In genomic region chr18:4358618-4359017, GRCh38 we compare ENCODE assay signal across 22 cellular contexts.
DNase-seq lines count a peak whose midpoint lies in the region; ATAC-seq and TF ChIP-seq lines count a peak whose summit lies in the region.
"Had no signal": no experiment of that assay in that cellular context is flagged by ENCODE, and none has a peak within 500 bp of the region (broad histone marks: within the 10 kb centered on the region; RNA-seq: fewer than 3 reads in every experiment).

No MANE protein-coding gene starts in this region.

- no peaks in the 10 kb centered on the region for H3K36me3 Mint-ChIP-seq in endodermal cell (ENCODE audit: low read depth)
- H3K36me3 Mint-ChIP-seq: CD4-positive, alpha-beta memory T cell had no signal

- POLR2A ChIA-PET in A673 (lab: Charles Lee; ENCODE audit: low non-redundant PET), result no interaction called here

- peaks cover 28% of the 10 kb centered on the region for H3K4me1 Mint-ChIP-seq in endodermal cell
- H3K4me1 Mint-ChIP-seq: CD4-positive, alpha-beta memory T cell had no signal

- no peaks in the 10 kb centered on the region for H3K27me3 ChIP-seq in endodermal cell (ENCODE audit: control insufficient read depth, insufficient read depth, low read length, poor library complexity, severe bottlenecking)
- no peaks in the 10 kb centered on the region for H3K27me3 ChIP-seq in tibial artery
- H3K27me3 ChIP-seq in A673 (replicated peaks; ENCODE audit: insufficient read depth, low read depth, low read length, poor library complexity), result no peaks in the 10 kb centered on the region
- H3K27me3 ChIP-seq: SJCRH30 had no signal

- H3K4me1 ChIP-seq in endodermal cell (ENCODE audit: control insufficient read depth, insufficient read depth, low read length) (peaks cover 8% of the 10 kb centered on the region), tibial artery (no peaks in the 10 kb centered on the region), A673 (ENCODE audit: insufficient read depth, low read length, poor library complexity, severe bottlenecking) (peaks cover 7% of the 10 kb centered on the region)
- H3K4me1 ChIP-seq: SJCRH30 had no signal

- ATAC-seq in GM19467 (IDR thresholded peaks at IDR 0.05; ENCODE audit: unreplicated experiment), result no peak
- no peak for ATAC-seq in HG03280 (IDR thresholded peaks at IDR 0.05; ENCODE audit: unreplicated experiment)
- ATAC-seq: Right ventricle myocardium inferior, SK-N-SH treated with all-trans-retinoic acid at 6 μM for 48 hours had no signal

- no peak overlapping the region for H3K4me3 Mint-ChIP-seq in endodermal cell
- H3K4me3 Mint-ChIP-seq: CD4-positive, alpha-beta memory T cell had no signal

- CTCF ChIA-PET in A673 (lab: Charles Lee), result no interaction called here

- H3K27ac Mint-ChIP-seq in endodermal cell, result no peak overlapping the region
- H3K27ac Mint-ChIP-seq: CD4-positive, alpha-beta memory T cell had no signal

- peaks cover 7% of the 10 kb centered on the region for H3K9me3 Mint-ChIP-seq in endodermal cell

- H3K9me3 ChIP-seq in endodermal cell (ENCODE audit: control insufficient read depth, low read length), result no peaks in the 10 kb centered on the region
- no peaks in the 10 kb centered on the region for H3K9me3 ChIP-seq in tibial artery
- H3K9me3 ChIP-seq in A673 (ENCODE audit: low read depth, low read length, poor library complexity, severe bottlenecking), result no peaks in the 10 kb centered on the region
- H3K9me3 ChIP-seq: SJCRH30 had no signal

- no peaks in the 10 kb centered on the region for H3K27me3 Mint-ChIP-seq in endodermal cell (ENCODE audit: insufficient read depth)

- H3K4me3 ChIP-seq in endodermal cell (ENCODE audit: low read length) (no peak overlapping the region), tibial artery (no peak overlapping the region), A673 (ENCODE audit: low read depth, low read length, poor library complexity, severe bottlenecking) (no peak overlapping the region)
- H3K4me3 ChIP-seq: PC-9, SJCRH30 had no signal

- H3K9ac ChIP-seq in endodermal cell (ENCODE audit: extremely low read depth, low read length, poor library complexity, severe bottlenecking), result no peak overlapping the region

- TF ChIP-seq CTCF in VCaP (conservative IDR thresholded peaks at IDR 0.05), result no peak
- no peak for TF ChIP-seq CTCF in endodermal cell (conservative IDR thresholded peaks at IDR 0.05)
- no peak for TF ChIP-seq CTCF in tibial artery (IDR thresholded peaks at IDR 0.05)
- no peak for TF ChIP-seq CTCF in A673 (conservative IDR thresholded peaks at IDR 0.05; ENCODE audit: low read depth, low read length)

- in situ Hi-C loops in G401 (cut with HindIII; ENCODE audit: low sequenced_read_pairs), result no loop called here

- BruUV-seq in A673 (replicated peaks; lab: Mats Ljungman, UMichigan), result no TSS peak

- WGBS in endodermal cell (ENCODE audit: insufficient coverage in 1 of 2, insufficient read length in 1 of 2), 2 experiments, result 38 to 66% methylated on average over 2 to 4 of the region's 4 CpGs

- H3K27ac ChIP-seq in VCaP (peak overlapping the region; percentile 43; the same call in 1 of the 2 replicates), endodermal cell (ENCODE audit: low read depth, low read length) (no peak overlapping the region), tibial artery (no peak overlapping the region), A673 (ENCODE audit: low read depth, low read length, poor library complexity, severe bottlenecking) (no peak overlapping the region)
- H3K27ac ChIP-seq: PC-9, SJCRH30 had no signal

- intact Hi-C loops in tibial artery (cut with DNase I; ENCODE audit: low total_unique reads) (no loop called here), A673 (cut with micrococcal nuclease; ENCODE audit: unreplicated experiment) (no loop called here)

- no peaks in the 10 kb centered on the region for H3K36me3 ChIP-seq in endodermal cell (ENCODE audit: control insufficient read depth, insufficient read depth, low read length)
- no peaks in the 10 kb centered on the region for H3K36me3 ChIP-seq in tibial artery
- H3K36me3 ChIP-seq in A673 (ENCODE audit: insufficient read depth, low read length, poor library complexity, severe bottlenecking), result no peaks in the 10 kb centered on the region
- H3K36me3 ChIP-seq: SJCRH30 had no signal

- DNase-seq in G401 (ENCODE audit: low spot score) (peak; percentile 92), endodermal cell (peak; percentile 85), iPS-NIHi7 (ENCODE audit: extremely low spot score) (peak; percentile 62), tibial artery (no peak), A673 (ENCODE audit: low spot score) (no peak)
- DNase-seq: CD4-positive, alpha-beta memory T cell; COR-L47; DMS53; HCEC 1CT; KBM-7; NCI-H2029; NCI-H446 treated with DMSO at 0.1 percent for 48 hours; NCI-H526; NCI-H82; NK-92 treated with Interleukin-12 subunit alpha and Interleukin-12 subunit beta, amount 100 ng/mL, for 24 hours; PC-9; SJCRH30 had no signal

Comparison
In these comparisons a context has a peak if more than half of its experiments do, and no peak if none do; other contexts are left out.
1. DNase-seq: peak in G401 (single experiment), endodermal cell (single experiment) and iPS-NIHi7 (single experiment); none in tibial artery (0 of 2) and A673 (single experiment).